Comparison of ENCODE assay signal across 10 cellular contexts in the genomic region with DNA sequence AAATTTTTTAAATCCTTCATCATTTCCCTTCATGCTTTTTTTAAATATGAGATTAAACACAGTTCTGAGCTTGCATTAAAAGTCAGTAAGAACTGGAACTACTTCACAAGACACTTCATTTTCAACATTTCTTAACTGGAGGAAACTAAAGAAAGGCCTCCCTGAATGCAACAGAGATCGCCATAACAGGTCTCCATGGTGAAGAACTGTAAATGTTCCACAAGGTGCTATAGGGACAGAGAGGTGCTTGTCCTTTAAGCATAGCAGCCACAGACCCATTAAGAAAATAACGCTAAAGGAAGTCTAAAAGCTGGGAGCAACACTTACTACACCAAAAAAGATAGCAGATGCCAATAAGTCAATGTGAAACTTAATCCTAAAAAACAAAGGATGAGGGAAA. TPM values are rescaled to one million over a fixed set of nuclear protein-coding genes. Genes with fewer than 3 reads are reported as not detected.
A peak's percentile ranks its signal among the peaks of the same experiment; 100 is the strongest.
DNase-seq lines count a peak whose midpoint lies in the region; ATAC-seq and TF ChIP-seq lines count a peak whose summit lies in the region.
"Had no signal": no experiment of that assay in that cellular context is flagged by ENCODE, and none has a peak within 500 bp of the region (broad histone marks: within the 10 kb centered on the region; RNA-seq: fewer than 3 reads in every experiment).

No MANE protein-coding gene starts in this region.

- no peak overlapping the region for H2AFZ ChIP-seq in IMR-90 (replicated peaks; ENCODE audit: low read length, poor library complexity)

- H3K27me3 ChIP-seq in IMR-90 (ENCODE audit: control insufficient read depth, insufficient read depth, low read length) (no peaks in the 10 kb centered on the region), HAP-1 (ENCODE audit: low read depth) (no peaks in the 10 kb centered on the region)

- no peak overlapping the region for H2AK9ac ChIP-seq in IMR-90 (replicated peaks; ENCODE audit: low read depth, low read length, poor library complexity)

- in situ Hi-C loops in IMR-90 (cut with MboI; ENCODE audit: low sequenced_read_pairs) (loop anchor here (10.0 kb wide), 1 partner anchor 122 kb away; no protein-coding TSS in a partner anchor), HAP-1 (cut with MboI; ENCODE audit: low sequenced_read_pairs) (no loop called here)

- peak overlapping the region; percentile 80 for H2BK5ac ChIP-seq in IMR-90 (ENCODE audit: low read depth, low read length, poor library complexity, severe bottlenecking)

- no peak overlapping the region for H4K5ac ChIP-seq in IMR-90 (ENCODE audit: low read depth, low read length)

- no peaks in the 10 kb centered on the region for H3K36me3 ChIP-seq in IMR-90 (ENCODE audit: control insufficient read depth, insufficient read depth, low read length)
- H3K36me3 ChIP-seq in HAP-1 (replicated peaks) = no peaks in the 10 kb centered on the region

- H3K4me1 ChIP-seq in IMR-90 (ENCODE audit: control insufficient read depth, insufficient read depth, low read length) (peaks cover 10% of the 10 kb centered on the region), HAP-1 (no peaks in the 10 kb centered on the region)

- peaks cover 11% of the 10 kb centered on the region for H3K9me3 Mint-ChIP-seq in mesothelial cell of epicardium
- H3K9me3 Mint-ChIP-seq in nephron progenitor cell = peaks cover 26% of the 10 kb centered on the region

- H3K4me3 Mint-ChIP-seq in mesothelial cell of epicardium = no peak overlapping the region
- H3K4me3 Mint-ChIP-seq in nephron progenitor cell = no peak overlapping the region

- CTCF ChIA-PET in IMR-90 (lab: Yijun Ruan, JAX) = interaction anchor here (2.3 kb wide), 1 partner anchor 141 kb away, joined by 7 read pairs; no protein-coding TSS in a partner anchor

- DNase-seq in IMR-90 (no peak), mesothelial cell of epicardium (ENCODE audit: low spot score in 2 of 2, unreplicated experiment in 2 of 2) (no peak), left lobe of liver (ENCODE audit: low spot score) (no peak), HAP-1 (ENCODE audit: low spot score in 2 of 2) (no peak), cerebellum (ENCODE audit: low spot score) (no peak), nephron progenitor cell (no peak)
- DNase-seq: naive thymus-derived CD4-positive, alpha-beta T cell; NCI-H82 had no signal

- peaks cover 18% of the 10 kb centered on the region for H3K4me1 Mint-ChIP-seq in mesothelial cell of epicardium
- no peaks in the 10 kb centered on the region for H3K4me1 Mint-ChIP-seq in nephron progenitor cell

- H4K91ac ChIP-seq in IMR-90 (ENCODE audit: insufficient read depth, low read depth, low read length) = no peak overlapping the region

- H2BK15ac ChIP-seq in IMR-90 (ENCODE audit: low read depth, low read length) = peak overlapping the region; percentile 50; the same call in 1 of the 3 replicates

- POLR2A ChIA-PET in IMR-90 (lab: Charles Lee; ENCODE audit: unreplicated experiment) = no interaction called here

- peak overlapping the region; percentile 71 for H2BK120ac ChIP-seq in IMR-90 (ENCODE audit: low read depth, low read length)

- H2BK20ac ChIP-seq in IMR-90 (ENCODE audit: low read depth, low read length) = peak overlapping the region; percentile 77

- H3K79me1 ChIP-seq in IMR-90 (ENCODE audit: low read depth in 1 of 2, low read length in 2 of 2) = peaks cover 21 to 63% of the 10 kb centered on the region in 2 experiments

- H3K9me1 ChIP-seq in IMR-90 (ENCODE audit: insufficient read depth, low read length) = peaks cover 6% of the 10 kb centered on the region

- H3K27me3 Mint-ChIP-seq in mesothelial cell of epicardium (ENCODE audit: low read depth) (no peaks in the 10 kb centered on the region), nephron progenitor cell (ENCODE audit: low read depth, poor library complexity) (no peaks in the 10 kb centered on the region)
- H3K27me3 Mint-ChIP-seq: naive thymus-derived CD4-positive, alpha-beta T cell had no signal

- peak overlapping the region; percentile 94 for H3K4me2 ChIP-seq in IMR-90 (ENCODE audit: low read depth, low read length)

- TF ChIP-seq RAD21 in IMR-90 (IDR thresholded peaks at IDR 0.05; ENCODE audit: low read length) = no peak

- H3K14ac ChIP-seq in IMR-90 (replicated peaks; ENCODE audit: low read depth, low read length) = no peak overlapping the region; the same call in 1 of the 2 replicates

- H3K56ac ChIP-seq in IMR-90 (ENCODE audit: extremely low read depth, insufficient read depth, low read length) = no peak overlapping the region

- H3K27ac Mint-ChIP-seq in mesothelial cell of epicardium = peak overlapping the region; percentile 39
- no peak overlapping the region for H3K27ac Mint-ChIP-seq in nephron progenitor cell

- H3K27ac ChIP-seq in IMR-90 (ENCODE audit: insufficient read depth, low read length) = peak overlapping the region; percentile 59; the same call in 1 of the 2 replicates

- H4K20me1 ChIP-seq in IMR-90 (ENCODE audit: insufficient read depth, low read length) = peaks cover 42% of the 10 kb centered on the region

- H4K8ac ChIP-seq in IMR-90 (ENCODE audit: low read depth in 2 of 2, low read length in 2 of 2) = no peak overlapping the region; a peak in 1 of 4 replicates

- H3K36me3 Mint-ChIP-seq in mesothelial cell of epicardium (peaks cover 12% of the 10 kb centered on the region), nephron progenitor cell (ENCODE audit: low read depth) (peaks cover 34% of the 10 kb centered on the region)

- peak overlapping the region; percentile 84; the same call in 1 of the 2 replicates for H3K18ac ChIP-seq in IMR-90 (ENCODE audit: low read depth, low read length)

- no peak overlapping the region for H3K4me3 ChIP-seq in IMR-90 (ENCODE audit: insufficient read depth, low read depth, low read length)
- no peak overlapping the region for H3K4me3 ChIP-seq in HAP-1

- H2AK5ac ChIP-seq in IMR-90 (ENCODE audit: low read depth, low read length) = no peak overlapping the region

- BruUV-seq in IMR-90 (replicated peaks; lab: Mats Ljungman, UMichigan) = no TSS peak

- no CpG with 5 or more reads among the region's 2 CpGs for WGBS in IMR-90 (ENCODE audit: extremely low coverage in 2 of 2, insufficient read length in 1 of 2), 2 experiments

- peak overlapping the region; percentile 41; the same call in 1 of the 2 replicates for H3K9ac ChIP-seq in IMR-90 (ENCODE audit: low read depth, low read length)

- H3K23ac ChIP-seq in IMR-90 (ENCODE audit: low read depth, low read length) = peak overlapping the region; percentile 77; the same call in 1 of the 2 replicates

- H3K9me3 ChIP-seq in IMR-90 (ENCODE audit: control insufficient read depth, insufficient read depth, low read length) = no peaks in the 10 kb centered on the region
- no peaks in the 10 kb centered on the region for H3K9me3 ChIP-seq in HAP-1

- H3K4ac ChIP-seq in IMR-90 (ENCODE audit: low read depth, low read length) = peak overlapping the region; percentile 57; the same call in 1 of the 2 replicates

- intact Hi-C loops in IMR-90 (cut with micrococcal nuclease) = loop anchor here (2.0 kb wide), 1 partner anchor 130 kb away; no protein-coding TSS in a partner anchor

- peak; percentile 30 for ATAC-seq in GM18861 (IDR thresholded peaks at IDR 0.05; ENCODE audit: unreplicated experiment)
- ATAC-seq in GM21529 (IDR thresholded peaks at IDR 0.05; ENCODE audit: unreplicated experiment) = peak; percentile 44
- ATAC-seq in IMR-90 (ENCODE audit: low read depth) = peak; percentile 38
- no peak for ATAC-seq in left lobe of liver

- no peak for TF ChIP-seq POLR2A in IMR-90 (IDR thresholded peaks at IDR 0.05; ENCODE audit: low read depth, low read length)

- dilution Hi-C loops in IMR-90 (cut with HindIII; ENCODE audit: low sequenced_read_pairs, unreplicated experiment) = no loop called here

- TF ChIP-seq CTCF in IMR-90 (conservative IDR thresholded peaks at IDR 0.05; ENCODE audit: low read depth, low read length) (no peak), mesothelial cell of epicardium (IDR thresholded peaks at IDR 0.05; ENCODE audit: unreplicated experiment) (no peak), nephron progenitor cell (IDR thresholded peaks at IDR 0.05) (no peak)

TF ChIP-seq in IMR-90, 13 proteins besides CTCF, POLR2A, EP300 and RAD21:
- TF ChIP-seq CHD1 (IDR thresholded peaks at IDR 0.05; ENCODE audit: low read depth, low read length) = no peak
- TF ChIP-seq CEBPB (IDR thresholded peaks at IDR 0.05; ENCODE audit: low read depth, low read length) = no peak
- no peak for TF ChIP-seq FOS (IDR thresholded peaks at IDR 0.05; ENCODE audit: low read depth, low read length)
- TF ChIP-seq NFE2L2 (IDR thresholded peaks at IDR 0.05; ENCODE audit: low read depth, low read length) = no peak

RNA-seq across cellular contexts. Expression of a gene that starts 8.5 kb away (rescaled TPM):
- total RNA-seq in IMR-90 (2012; rRNA removed) = 29.2 and 55.0 TPM in 2 replicates
- polyA plus RNA-seq in IMR-90 (2012; rRNA removed) = 10.1 and 12.5 TPM in 2 replicates
- 1.9 and 2.4 TPM in 2 replicates for polyA plus RNA-seq in IMR-90 (2012; cell fraction: cytosol; rRNA removed)
- polyA plus RNA-seq in IMR-90 (2012; cell fraction: nucleus; rRNA removed; ENCODE audit: low replicate concordance) = 4.8 and 35.4 TPM in 2 replicates
- 29.0 to 30.4 TPM (median 30.3 TPM) in 3 replicates for total RNA-seq in mesothelial cell of epicardium
- 12.4 TPM for total RNA-seq in left lobe of liver
- total RNA-seq in cerebellum = 48.8 TPM
